In the genomic region with DNA sequence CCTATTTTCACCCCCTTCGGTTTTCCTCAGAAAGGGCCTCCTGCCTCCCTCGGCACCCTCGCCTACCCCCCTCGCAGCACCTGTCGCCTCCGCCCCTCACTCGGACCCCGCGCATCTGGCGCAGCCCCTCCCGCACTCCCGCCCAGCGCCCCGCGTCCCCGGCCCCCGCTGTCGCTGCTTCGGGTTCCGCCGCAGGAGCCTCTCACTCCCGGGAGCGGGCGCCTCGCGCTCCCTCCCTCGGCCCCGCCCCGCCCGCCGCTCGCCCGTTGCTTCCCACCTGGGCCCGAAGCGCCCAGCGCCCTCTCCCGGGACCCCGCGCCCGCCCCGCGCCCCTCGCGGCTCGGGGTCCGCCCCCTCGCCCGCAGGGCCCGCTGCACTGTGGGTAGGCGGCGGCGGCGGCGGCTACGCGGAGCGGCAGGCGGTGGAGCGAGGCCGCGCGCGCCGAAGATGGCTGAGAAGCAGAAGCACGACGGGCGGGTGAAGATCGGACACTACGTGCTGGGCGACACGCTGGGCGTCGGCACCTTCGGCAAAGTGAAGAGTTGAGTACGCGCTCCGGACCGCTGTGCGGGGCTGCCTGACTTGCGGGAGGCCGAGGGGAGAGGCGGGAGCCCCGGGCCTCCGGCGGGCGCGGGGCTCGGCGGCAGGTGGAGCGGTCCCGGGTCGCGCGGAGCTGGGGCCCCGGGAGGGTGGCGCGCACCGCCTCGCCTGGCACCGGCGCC, we compare ENCODE assay signal across 8 cellular contexts. TPM values are rescaled to one million over a fixed set of nuclear protein-coding genes. Genes with fewer than 3 reads are reported as not detected.
DNase-seq lines count a peak whose midpoint lies in the region; ATAC-seq and TF ChIP-seq lines count a peak whose summit lies in the region.

A gene (plus strand): TSS at position 374 of the 722 bp plus-strand sequence. CDS start 74 bp downstream, at position 448.

- intact Hi-C loops in activated naive CD4-positive, alpha-beta T cell treated with anti-CD3 and anti-CD28 coated beads for 36 hours (cut with micrococcal nuclease): no loop called here

- TF ChIP-seq CTCF in astrocyte of the cerebellum (IDR thresholded peaks at IDR 0.05; ENCODE audit: low read depth, low read length, missing control alignments): no peak

- ATAC-seq in HG03135 (IDR thresholded peaks at IDR 0.05; ENCODE audit: unreplicated experiment) (no peak), GM19324 (IDR thresholded peaks at IDR 0.05; ENCODE audit: low FRiP score, unreplicated experiment) (no peak)

- peak within 1 kb of the TSS; percentile 52 for H3K4me3 Mint-ChIP-seq in activated naive CD4-positive, alpha-beta T cell treated with anti-CD3 and anti-CD28 coated beads for 36 hours

- H3K4me3 ChIP-seq in astrocyte of the cerebellum (ENCODE audit: low read depth, low read length) (peak within 1 kb of the TSS; percentile 58), rectal smooth muscle tissue (ENCODE audit: low read length) (peak within 1 kb of the TSS; percentile 78)

- peaks cover 5% of the 10 kb centered on the region for H3K4me1 ChIP-seq in rectal smooth muscle tissue (ENCODE audit: control insufficient read depth, insufficient read depth, low read length)

- H3K4me1 Mint-ChIP-seq in activated naive CD4-positive, alpha-beta T cell treated with anti-CD3 and anti-CD28 coated beads for 36 hours (ENCODE audit: low read depth): peaks cover 12% of the 10 kb centered on the region

- no peaks in the 10 kb centered on the region for H3K36me3 Mint-ChIP-seq in activated naive CD4-positive, alpha-beta T cell treated with anti-CD3 and anti-CD28 coated beads for 36 hours (ENCODE audit: low read depth)

- H3K27ac ChIP-seq in rectal smooth muscle tissue (ENCODE audit: low read depth, low read length): peak within 1 kb of the TSS; percentile 77

- no peaks in the 10 kb centered on the region for H3K27me3 ChIP-seq in rectal smooth muscle tissue (ENCODE audit: control insufficient read depth, insufficient read depth, low read length)

- peak; percentile 4 for DNase-seq in activated naive CD4-positive, alpha-beta T cell treated with anti-CD3 and anti-CD28 coated beads for 36 hours
- DNase-seq in activated naive CD4-positive, alpha-beta T cell treated with Interleukin-2 at 50 U/mL for 16 hours: no peak
- DNase-seq in NCI-H128 (lab: John Stamatoyannopoulos, UW; ENCODE audit: unreplicated experiment): peak; percentile 54
- no peak for DNase-seq in astrocyte of the cerebellum (ENCODE audit: low read depth)
- DNase-seq in hypothalamus (lab: John Stamatoyannopoulos, UW): peak in 34 of 51 donors; percentile 3 to 69 (median 36)

- no peaks in the 10 kb centered on the region for H3K36me3 ChIP-seq in rectal smooth muscle tissue (ENCODE audit: control insufficient read depth, insufficient read depth, low read length)

- H3K9ac ChIP-seq in rectal smooth muscle tissue (ENCODE audit: low read length): peak within 1 kb of the TSS; percentile 32

- CTCF ChIA-PET in activated naive CD4-positive, alpha-beta T cell treated with anti-CD3 and anti-CD28 coated beads for 36 hours (lab: Charles Lee): no interaction called here

- H3K27ac Mint-ChIP-seq in activated naive CD4-positive, alpha-beta T cell treated with anti-CD3 and anti-CD28 coated beads for 36 hours: no peak within 1 kb of the TSS

- in situ Hi-C loops in astrocyte of the cerebellum (cut with HindIII; ENCODE audit: low sequenced_read_pairs): no loop called here

- H3K9me3 Mint-ChIP-seq in activated naive CD4-positive, alpha-beta T cell treated with anti-CD3 and anti-CD28 coated beads for 36 hours: no peaks in the 10 kb centered on the region

- H3K27me3 Mint-ChIP-seq in activated naive CD4-positive, alpha-beta T cell treated with anti-CD3 and anti-CD28 coated beads for 36 hours (ENCODE audit: low read depth): peaks cover 50% of the 10 kb centered on the region

RNA-seq across cellular contexts. Expression of the gene that starts here (rescaled TPM):
- not detected for total RNA-seq in activated naive CD4-positive, alpha-beta T cell treated with anti-CD3 and anti-CD28 coated beads for 36 hours

Comparison
In these comparisons a context has a peak if more than half of its experiments do, and no peak if none do; other contexts are left out.
1. Peak in DNase-seq in activated naive CD4-positive, alpha-beta T cell treated with anti-CD3 and anti-CD28 coated beads for 36 hours; RNA of the gene not detected or under 1 TPM.
2. DNase-seq: peak in NCI-H128 (single experiment) and hypothalamus (34 of 51); none in activated naive CD4-positive, alpha-beta T cell treated with Interleukin-2 at 50 U/mL for 16 hours (single experiment) and astrocyte of the cerebellum (single experiment).